18 cellular contexts compared by ENCODE assay signal in the genomic region with DNA sequence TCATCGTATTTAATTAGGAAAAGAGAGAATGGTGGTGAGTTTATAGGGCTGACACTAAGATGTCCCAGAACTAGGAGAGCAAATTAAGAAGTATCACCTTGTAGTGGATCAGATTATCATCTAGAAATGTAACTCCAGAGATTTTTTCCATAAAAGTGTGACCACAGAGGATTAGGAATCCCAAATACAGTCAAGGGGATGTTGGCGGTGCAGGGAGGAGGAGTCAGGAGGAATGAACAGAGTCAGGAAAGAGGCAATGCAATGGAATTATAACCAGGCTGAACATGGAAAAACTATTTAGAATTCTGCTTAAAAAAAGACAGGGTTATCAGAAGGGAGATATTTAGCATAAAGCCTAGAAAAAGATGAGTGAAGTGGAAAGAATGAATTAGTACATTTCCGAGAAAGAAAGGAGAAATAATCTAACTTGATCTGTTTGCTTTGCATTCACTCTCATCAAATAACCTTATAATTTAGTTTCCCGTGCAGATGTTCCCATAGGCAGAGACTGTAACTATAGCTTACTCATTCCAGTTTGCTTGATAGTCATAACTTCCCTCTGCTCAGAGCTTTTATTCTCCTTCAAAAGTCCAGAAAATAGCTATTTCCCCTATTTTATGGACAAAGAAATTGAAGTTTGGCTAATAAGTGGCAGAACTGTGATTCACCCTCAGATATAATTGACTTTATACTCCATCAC. TPM values are rescaled to one million over a fixed set of nuclear protein-coding genes. Genes with fewer than 3 reads are reported as not detected.
DNase-seq lines count a peak whose midpoint lies in the region; ATAC-seq and TF ChIP-seq lines count a peak whose summit lies in the region.
"Had no signal": no experiment of that assay in that cellular context is flagged by ENCODE, and none has a peak within 500 bp of the region (broad histone marks: within the 10 kb centered on the region; RNA-seq: fewer than 3 reads in every experiment).

No MANE protein-coding gene starts in this region.

- H3K18ac ChIP-seq in mesenchymal stem cell (ENCODE audit: low read depth in 1 of 2, low read length in 2 of 2), result no peak overlapping the region

- no peak for ATAC-seq in HG03095 (IDR thresholded peaks at IDR 0.05; ENCODE audit: unreplicated experiment)
- ATAC-seq: Panc1, Right ventricle myocardium inferior had no signal

- H2BK12ac ChIP-seq in mesenchymal stem cell (ENCODE audit: low read length in 2 of 2), result no peak overlapping the region

- H4K20me1 ChIP-seq in OCI-LY3 (ENCODE audit: insufficient read depth, low read length), result no peaks in the 10 kb centered on the region
- H4K20me1 ChIP-seq in Karpas-422 (ENCODE audit: insufficient read depth, low read depth, low read length), result no peaks in the 10 kb centered on the region

- H2AK5ac ChIP-seq in mesenchymal stem cell (ENCODE audit: low read length, severe bottlenecking), result no peak overlapping the region

- H3K9me3 ChIP-seq in OCI-LY3 (ENCODE audit: insufficient read depth, low read length), result no peaks in the 10 kb centered on the region
- no peaks in the 10 kb centered on the region for H3K9me3 ChIP-seq in mesenchymal stem cell (ENCODE audit: control insufficient read depth, low read length)
- no peaks in the 10 kb centered on the region for H3K9me3 ChIP-seq in Karpas-422 (ENCODE audit: low read length)

- intact Hi-C loops in cardiac septum (cut with DNase I), result no loop called here

- no peak overlapping the region for H2BK15ac ChIP-seq in mesenchymal stem cell (ENCODE audit: low read depth, poor library complexity, severe bottlenecking)

- no peak for TF ChIP-seq CTCF in OCI-LY3 (IDR thresholded peaks at IDR 0.05; ENCODE audit: low read depth, low read length)
- no peak for TF ChIP-seq CTCF in coronary artery (IDR thresholded peaks at IDR 0.05)

- H3K36me3 ChIP-seq in ACC112 (ENCODE audit: insufficient read depth, low read length) (no peaks in the 10 kb centered on the region; the same call in 1 of the 2 replicates), OCI-LY3 (replicated peaks; ENCODE audit: low read depth, low read length) (peaks cover 2% of the 10 kb centered on the region), mesenchymal stem cell (ENCODE audit: control insufficient read depth in 1 of 2, insufficient read depth in 2 of 2, low read depth in 1 of 2, low read length in 2 of 2) (peaks cover 0 to 11% of the 10 kb centered on the region in 2 experiments), Karpas-422 (ENCODE audit: insufficient read depth, low read length) (peaks cover 3% of the 10 kb centered on the region; the same call in 1 of the 2 replicates)

- H2AFZ ChIP-seq in ACC112 (ENCODE audit: low read length, unreplicated experiment) (peak overlapping the region; percentile 91), OCI-LY3 (ENCODE audit: low read depth, low read length) (no peak overlapping the region), mesenchymal stem cell (ENCODE audit: low read depth, low read length) (no peak overlapping the region), Karpas-422 (ENCODE audit: low read length) (no peak overlapping the region)

- H3K79me2 ChIP-seq in ACC112 (ENCODE audit: control insufficient read depth, insufficient read depth, low read length, unreplicated experiment) (no peaks in the 10 kb centered on the region), OCI-LY3 (ENCODE audit: low read length) (peaks cover 15% of the 10 kb centered on the region), Karpas-422 (ENCODE audit: low read length) (peaks cover 32% of the 10 kb centered on the region)

- H2BK120ac ChIP-seq in mesenchymal stem cell (ENCODE audit: low read depth, low read length), result no peak overlapping the region

- H3K27ac ChIP-seq in ACC112 (ENCODE audit: low read depth, low read length) (peak overlapping the region; percentile 81), OCI-LY3 (ENCODE audit: low read length) (no peak overlapping the region), coronary artery (peak overlapping the region; percentile 9 to 13), mesenchymal stem cell (ENCODE audit: low read length, poor library complexity, severe bottlenecking) (no peak overlapping the region), Karpas-422 (ENCODE audit: low read length) (no peak overlapping the region)
- H3K27ac ChIP-seq: C4-2B had no signal

- no peak overlapping the region for H3K4ac ChIP-seq in mesenchymal stem cell (ENCODE audit: low read depth in 1 of 2, low read length in 2 of 2)

- no peak overlapping the region for H4K8ac ChIP-seq in mesenchymal stem cell (ENCODE audit: low read length)

- DNase-seq in coronary artery (ENCODE audit: low spot score) (no peak), mesenchymal stem cell (no peak), Karpas-422 (no peak), cardiac septum (ENCODE audit: low spot score) (no peak)
- no peak for DNase-seq in activated CD4-positive, alpha-beta T cell treated with anti-CD3 and anti-CD28 coated beads, Interleukin-2, amount 50 U/mL, for 48 hours
- DNase-seq: 8988T, DMS 273 treated with DMSO at 0.1 percent for 48 hours, MV-4-11, NCI-H1436, NCI-H2029, NCI-H2171 treated with DMSO at 0.1 percent for 48 hours, NCI-H82 had no signal

- H3K14ac ChIP-seq in mesenchymal stem cell (ENCODE audit: low read length in 2 of 2), result no peak overlapping the region

- H3K4me1 ChIP-seq in ACC112 (ENCODE audit: control insufficient read depth, insufficient read depth, low read length, unreplicated experiment), result peaks cover 47% of the 10 kb centered on the region
- H3K4me1 ChIP-seq in OCI-LY3 (ENCODE audit: low read length), result peaks cover 29% of the 10 kb centered on the region
- no peaks in the 10 kb centered on the region for H3K4me1 ChIP-seq in mesenchymal stem cell (ENCODE audit: control insufficient read depth, insufficient read depth, low read depth, low read length)
- H3K4me1 ChIP-seq in Karpas-422 (ENCODE audit: low read length), result peaks cover 6% of the 10 kb centered on the region

- H3K4me2 ChIP-seq in OCI-LY3 (ENCODE audit: low read length) (peak overlapping the region; percentile 25), mesenchymal stem cell (ENCODE audit: low read length, poor library complexity, severe bottlenecking) (no peak overlapping the region), Karpas-422 (ENCODE audit: low read depth, low read length, poor library complexity, severe bottlenecking) (no peak overlapping the region)

- H3K9me2 ChIP-seq in Karpas-422 (replicated peaks; ENCODE audit: insufficient read depth, low read length), result no peaks in the 10 kb centered on the region

- peaks cover 1% of the 10 kb centered on the region for H3K79me1 ChIP-seq in mesenchymal stem cell (replicated peaks; ENCODE audit: low read length, poor library complexity, severe bottlenecking)

- WGBS in mesenchymal stem cell, result 91% methylated on average over 4 of the region's 4 CpGs

- H3K9ac ChIP-seq in OCI-LY3 (ENCODE audit: low read length) (no peak overlapping the region), mesenchymal stem cell (ENCODE audit: low read length) (peak overlapping the region; percentile 72), Karpas-422 (ENCODE audit: low read length) (no peak overlapping the region)

- no peak overlapping the region for H4K91ac ChIP-seq in mesenchymal stem cell (ENCODE audit: low read length)

- H3K4me3 ChIP-seq in ACC112 (ENCODE audit: low read depth, low read length) (peak overlapping the region; percentile 38), OCI-LY3 (ENCODE audit: low read length) (no peak overlapping the region), coronary artery (no peak overlapping the region), mesenchymal stem cell (ENCODE audit: insufficient read depth in 1 of 2, low read depth in 1 of 2, low read length in 2 of 2) (no peak overlapping the region), Karpas-422 (ENCODE audit: low read length) (no peak overlapping the region)

- H3K27me3 ChIP-seq in ACC112 (ENCODE audit: insufficient read depth, low read length), result no peaks in the 10 kb centered on the region
- no peaks in the 10 kb centered on the region for H3K27me3 ChIP-seq in OCI-LY3 (ENCODE audit: low read depth, low read length)
- no peaks in the 10 kb centered on the region for H3K27me3 ChIP-seq in mesenchymal stem cell (ENCODE audit: control insufficient read depth in 1 of 2, insufficient read depth in 1 of 2, low read length in 2 of 2)
- no peaks in the 10 kb centered on the region for H3K27me3 ChIP-seq in Karpas-422 (ENCODE audit: low read length)

- no peak overlapping the region for H3K23ac ChIP-seq in mesenchymal stem cell (ENCODE audit: low read length in 2 of 2)

- no peak overlapping the region for H2BK5ac ChIP-seq in mesenchymal stem cell (ENCODE audit: low read depth, low read length, poor library complexity, severe bottlenecking)

RNA-seq across cellular contexts. Expression of a gene that starts 56.4 kb away (rescaled TPM):
- polyA plus RNA-seq in mesenchymal stem cell (2013, experiment 1 of 2), result 9.8 TPM
- polyA plus RNA-seq in mesenchymal stem cell (2013, experiment 2 of 2), result 10.4 TPM
- 28.5 and 49.6 TPM in 2 replicates for total RNA-seq in Karpas-422 (2014; rRNA removed; shearing (Covaris generic); ENCODE audit: low replicate concordance)
- total RNA-seq in cardiac septum, result 9.7 TPM

Comparison
In these comparisons a context has a peak if more than half of its experiments do, and no peak if none do; other contexts are left out.
1. H3K27ac ChIP-seq: peak in ACC112 (single experiment) and coronary artery (2 of 2); none in OCI-LY3 (single experiment), mesenchymal stem cell (single experiment) and Karpas-422 (single experiment).